14 cellular contexts compared by ENCODE assay signal in the genomic region with DNA sequence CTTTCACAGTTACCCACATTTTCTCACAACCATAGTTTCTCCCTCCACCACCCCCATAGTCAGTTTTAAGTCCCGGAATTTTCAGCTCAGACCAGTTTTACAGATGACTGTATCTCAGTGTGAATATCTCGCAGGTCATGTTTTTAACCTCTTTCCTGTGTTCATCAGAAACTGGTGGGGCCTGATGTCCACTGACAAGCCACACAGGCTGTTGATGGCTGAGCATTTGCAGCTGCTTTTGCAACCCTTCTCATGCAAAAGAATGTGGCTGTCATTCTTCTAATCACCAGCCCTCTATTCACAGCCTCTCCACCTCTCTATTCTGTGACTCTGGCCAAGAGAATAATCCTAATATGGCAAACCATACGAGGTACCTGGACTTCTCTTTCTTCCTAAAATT. TPM values are rescaled to one million over a fixed set of nuclear protein-coding genes. Genes with fewer than 3 reads are reported as not detected.
DNase-seq lines count a peak whose midpoint lies in the region; ATAC-seq and TF ChIP-seq lines count a peak whose summit lies in the region.
"Had no signal": no experiment of that assay in that cellular context is flagged by ENCODE, and none has a peak within 500 bp of the region (broad histone marks: within the 10 kb centered on the region; RNA-seq: fewer than 3 reads in every experiment).

No MANE protein-coding gene starts in this region.

- H3K4me1 Mint-ChIP-seq in T-cell: peaks cover 16 to 53% (median 39%) of the 10 kb centered on the region in 3 donors
- H3K4me1 Mint-ChIP-seq in immature natural killer cell: peaks cover 40 to 78% of the 10 kb centered on the region in 2 donors

- H3K27ac Mint-ChIP-seq in T-cell (peak overlapping the region; percentile 11 to 60), immature natural killer cell (peak overlapping the region; percentile 77 to 94 (median 86))

- H3K4me1 ChIP-seq in adrenal gland (replicated peaks in 1 of 2): peaks cover 3 to 7% of the 10 kb centered on the region in 2 donors
- peaks cover 4% of the 10 kb centered on the region; the same call in 1 of the 2 replicates for H3K4me1 ChIP-seq in BE2C

- no peaks in the 10 kb centered on the region for H3K27me3 ChIP-seq in adrenal gland
- H3K27me3 ChIP-seq in BE2C: no peaks in the 10 kb centered on the region
- H3K27me3 ChIP-seq: BLaER1 treated with 17β-estradiol and CSF1 and Interleukin-3, amounts not matched to agents 10 nM and 100 nM had no signal

- no peaks in the 10 kb centered on the region for H3K27me3 Mint-ChIP-seq in T-cell
- H3K27me3 Mint-ChIP-seq in immature natural killer cell (ENCODE audit: low read depth in 3 of 3): peaks cover 0 to 1% (median 0%) of the 10 kb centered on the region in 3 donors
- H3K27me3 Mint-ChIP-seq: activated naive CD4-positive, alpha-beta T cell treated with anti-CD3 and anti-CD28 coated beads, Interleukin-2, amount 10 ng/mL, durations not matched to agents 7 days and 5 days had no signal

- H3K9me3 ChIP-seq in adrenal gland (replicated peaks in 1 of 3) (no peaks in the 10 kb centered on the region), BE2C (no peaks in the 10 kb centered on the region)
- H3K9me3 ChIP-seq: BLaER1 treated with 17β-estradiol and CSF1 and Interleukin-3, amounts not matched to agents 10 nM and 100 nM; SK-N-SH had no signal

- H3K27ac ChIP-seq in adrenal gland: no peak overlapping the region
- H3K27ac ChIP-seq: BLaER1 treated with 17β-estradiol and CSF1 and Interleukin-3, amounts not matched to agents 10 nM and 100 nM had no signal

- DNase-seq in T-cell: no peak
- DNase-seq in immature natural killer cell: no peak
- DNase-seq in adrenal gland: no peak
- DNase-seq in stimulated activated CD4-positive, alpha-beta T cell treated with anti-CD3 and anti-CD28 coated beads, Interleukin-1b, Interleukin-23, amount 100 ng/mL, for 48 hours: no peak
- DNase-seq in BE2C: no peak
- DNase-seq: activated naive CD4-positive, alpha-beta T cell treated with anti-CD3 and anti-CD28 coated beads, Interleukin-2, amount 10 ng/mL, durations not matched to agents 7 days and 5 days; NCI-H1048; SK-N-SH; stimulated activated CD4-positive, alpha-beta T cell treated with anti-CD3 and anti-CD28 coated beads, Interleukin-15, amount 100 ng/mL, for 24 hours had no signal

- no peak overlapping the region for H3K4me3 Mint-ChIP-seq in T-cell
- peak overlapping the region in 4 of 5 donors; percentile 43 to 80 (median 51) for H3K4me3 Mint-ChIP-seq in immature natural killer cell
- H3K4me3 Mint-ChIP-seq: activated naive CD4-positive, alpha-beta T cell treated with anti-CD3 and anti-CD28 coated beads, Interleukin-2, amount 10 ng/mL, durations not matched to agents 7 days and 5 days; neural crest cell had no signal

- TF ChIP-seq CTCF in adrenal gland (IDR thresholded peaks at IDR 0.05) (no peak), BE2C (IDR thresholded peaks at IDR 0.05; ENCODE audit: low read depth, low read length) (no peak)

- ATAC-seq in GM18511 (IDR thresholded peaks at IDR 0.05; ENCODE audit: unreplicated experiment): peak; percentile 55
- ATAC-seq in HG02571 (IDR thresholded peaks at IDR 0.05; ENCODE audit: unreplicated experiment): peak; percentile 37
- no peak for ATAC-seq in T-cell (replicated peaks in 1 of 4)
- no peak for ATAC-seq in HG03196 (IDR thresholded peaks at IDR 0.05; ENCODE audit: unreplicated experiment)

- WGBS in adrenal gland, 4 donors: 83 to 91% (median 87%) methylated on average over 3 of the region's 3 CpGs

- POLR2A ChIA-PET in T-cell (lab: Charles Lee): interaction anchor here (0.5 to 1.1 kb wide), 2 partner anchors 10 to 80 kb away, joined by 3 to 5 read pairs; no protein-coding TSS in a partner anchor

- H3K4me3 ChIP-seq in adrenal gland (no peak overlapping the region), BE2C (ENCODE audit: low read depth, low read length) (no peak overlapping the region)
- H3K4me3 ChIP-seq: BLaER1 treated with 17β-estradiol and CSF1 and Interleukin-3, amounts not matched to agents 10 nM and 100 nM had no signal

- CTCF ChIA-PET in T-cell (lab: Charles Lee): interaction anchor here (0.8 to 1.0 kb wide), 2 partner anchors 8 to 11 kb away, joined by 3 to 8 read pairs; a partner anchor contains a TSS

- no peaks in the 10 kb centered on the region for H3K9me3 Mint-ChIP-seq in T-cell
- no peaks in the 10 kb centered on the region for H3K9me3 Mint-ChIP-seq in immature natural killer cell
- H3K9me3 Mint-ChIP-seq: activated naive CD4-positive, alpha-beta T cell treated with anti-CD3 and anti-CD28 coated beads, Interleukin-2, amount 10 ng/mL, durations not matched to agents 7 days and 5 days; neural crest cell had no signal

- H3K36me3 Mint-ChIP-seq in T-cell (peaks cover 46% of the 10 kb centered on the region), immature natural killer cell (peaks cover 21 to 40% (median 24%) of the 10 kb centered on the region in 3 donors)

- intact Hi-C loops in adrenal gland (cut with DNase I): no loop called here

- peaks cover 0 to 18% of the 10 kb centered on the region in 2 donors for H3K36me3 ChIP-seq in adrenal gland (replicated peaks in 1 of 2)
- H3K36me3 ChIP-seq in BE2C: no peaks in the 10 kb centered on the region

- TF ChIP-seq POLR2A in adrenal gland (IDR thresholded peaks at IDR 0.05): no peak

RNA-seq across cellular contexts. Expression of a gene that starts 8.5 kb away (rescaled TPM):
- total RNA-seq in T-cell (10 to 100 TPM; 16.3 to 30.4 (median 25.7) TPM), adrenal gland (10 to 100 TPM; 25.6 to 53.6 (median 38.7) TPM)
- polyA plus RNA-seq in immature natural killer cell (100 to 1,000 TPM in 1 of 3 donors, 10 to 100 TPM in 2; 73.5 to 102 (median 91.8) TPM), adrenal gland (10 to 100 TPM; 17.3 to 52.5 (median 21.7) TPM)
- 27.4 TPM for polyA plus RNA-seq in BE2C (2012; ENCODE audit: insufficient read depth, insufficient read length, low read depth)

Comparison
In these comparisons a context has a peak if more than half of its experiments do, and no peak if none do; other contexts are left out.
1. ATAC-seq: peak in GM18511 (single experiment) and HG02571 (single experiment); none in T-cell (0 of 4) and HG03196 (single experiment).
2. H3K4me3 Mint-ChIP-seq: peak in immature natural killer cell (4 of 5); none in T-cell (0 of 3).